In genomic region chr14:58245562-58245961, GRCh38 we compare ENCODE assay signal across 8 cellular contexts. TPM values are rescaled to one million over a fixed set of nuclear protein-coding genes. Genes with fewer than 3 reads are reported as not detected.
A peak's percentile ranks its signal among the peaks of the same experiment; 100 is the strongest.
DNase-seq lines count a peak whose midpoint lies in the region; ATAC-seq and TF ChIP-seq lines count a peak whose summit lies in the region.

No MANE protein-coding gene starts in this region.

- intact Hi-C loops in naive thymus-derived CD4-positive, alpha-beta T cell (cut with micrococcal nuclease): loop anchor here in 1 of 2 donors (5.0 to 10.0 kb wide), 3 partner anchors 37 to 1239 kb away; partner anchors contain the start of genes AP5M1, EXOC5, JKAMP and L3HYPDH

- in situ Hi-C loops in KBM-7 (cut with MboI; ENCODE audit: low pct_unique_long_range_greater_than_20kb, low sequenced_read_pairs): no loop called here

- peak overlapping the region; percentile 89 to 99 (median 96) for H3K4me3 Mint-ChIP-seq in naive thymus-derived CD4-positive, alpha-beta T cell

- H3K27ac Mint-ChIP-seq in naive thymus-derived CD4-positive, alpha-beta T cell: peak overlapping the region; percentile 97 to 99 (median 98)

- peaks cover 3 to 21% (median 8%) of the 10 kb centered on the region in 5 donors for H3K36me3 Mint-ChIP-seq in naive thymus-derived CD4-positive, alpha-beta T cell

- no peaks in the 10 kb centered on the region for H3K9me3 ChIP-seq in BE2C
- H3K9me3 ChIP-seq in naive thymus-derived CD4-positive, alpha-beta T cell (ENCODE audit: control insufficient read depth in 2 of 3, low read length in 3 of 3): no peaks in the 10 kb centered on the region

- CTCF ChIA-PET in naive thymus-derived CD4-positive, alpha-beta T cell (lab: Charles Lee): interaction anchor here (1.0 kb wide), 1 partner anchor 32 kb away, joined by 5 read pairs; no protein-coding TSS in a partner anchor

- peaks cover 0 to 6% (median 0%) of the 10 kb centered on the region in 11 donors for H3K9me3 Mint-ChIP-seq in naive thymus-derived CD4-positive, alpha-beta T cell

- no peak for ATAC-seq in naive thymus-derived CD4-positive, alpha-beta T cell
- ATAC-seq in HG02884 (IDR thresholded peaks at IDR 0.05; ENCODE audit: unreplicated experiment): no peak
- no peak for ATAC-seq in GM19395 (IDR thresholded peaks at IDR 0.05; ENCODE audit: unreplicated experiment)

- peaks cover 26% of the 10 kb centered on the region for H3K36me3 ChIP-seq in BE2C
- H3K36me3 ChIP-seq in naive thymus-derived CD4-positive, alpha-beta T cell (ENCODE audit: control insufficient read depth in 2 of 3, insufficient read depth in 3 of 3, low read length in 3 of 3): peaks cover 0 to 16% (median 0%) of the 10 kb centered on the region in 3 experiments

- peaks cover 32 to 60% (median 50%) of the 10 kb centered on the region in 7 donors for H3K4me1 Mint-ChIP-seq in naive thymus-derived CD4-positive, alpha-beta T cell

- peak overlapping the region; percentile 95 for H3K27ac ChIP-seq in caudate nucleus (ENCODE audit: low read depth, low read length)
- peak overlapping the region; percentile 86 for H3K27ac ChIP-seq in naive thymus-derived CD4-positive, alpha-beta T cell (ENCODE audit: low read depth, low read length)

- DNase-seq in BE2C: no peak
- peak; percentile 17 for DNase-seq in KBM-7
- no peak for DNase-seq in caudate nucleus (lab: John Stamatoyannopoulos, UW)
- DNase-seq in naive thymus-derived CD4-positive, alpha-beta T cell: no peak
- DNase-seq in ecto neural progenitor cell (ENCODE audit: low spot score): no peak
- DNase-seq in activated CD4-positive, alpha-beta T cell treated with anti-CD3 and anti-CD28 coated beads for 4 hours: no peak

- no peak for TF ChIP-seq CTCF in BE2C (IDR thresholded peaks at IDR 0.05; ENCODE audit: low read depth, low read length)

- peak overlapping the region; percentile 100 for H3K4me3 ChIP-seq in BE2C (ENCODE audit: low read depth, low read length)
- H3K4me3 ChIP-seq in naive thymus-derived CD4-positive, alpha-beta T cell (ENCODE audit: low read length): peak overlapping the region; percentile 100

- POLR2A ChIA-PET in naive thymus-derived CD4-positive, alpha-beta T cell (lab: Charles Lee): interaction anchor here (1.1 to 4.2 kb wide), 11 partner anchors 9 to 151 kb away, joined by 3 to 63 read pairs (median 8); partner anchors contain the start of genes ACTR10, ARID4A and TOMM20L

- H3K4me1 ChIP-seq in BE2C: no peaks in the 10 kb centered on the region
- H3K4me1 ChIP-seq in naive thymus-derived CD4-positive, alpha-beta T cell (ENCODE audit: control insufficient read depth in 2 of 2, insufficient read depth in 2 of 2, low read length in 2 of 2): peaks cover 19 to 26% of the 10 kb centered on the region in 2 donors

- no peaks in the 10 kb centered on the region for H3K27me3 Mint-ChIP-seq in naive thymus-derived CD4-positive, alpha-beta T cell

- H3K27me3 ChIP-seq in BE2C: no peaks in the 10 kb centered on the region
- H3K27me3 ChIP-seq in naive thymus-derived CD4-positive, alpha-beta T cell (ENCODE audit: control insufficient read depth in 2 of 2, insufficient read depth in 2 of 2, low read length in 2 of 2): no peaks in the 10 kb centered on the region

RNA-seq across cellular contexts. Expression of gene PSMA3, which starts 0.9 kb away (rescaled TPM):
- 130 TPM for polyA plus RNA-seq in BE2C (2012; ENCODE audit: insufficient read depth, insufficient read length, low read depth)
- 100 to 1,000 TPM in 2 of 5 experiments, 10 to 100 TPM in 3; 76.5 to 357 (median 97.1) TPM for total RNA-seq in naive thymus-derived CD4-positive, alpha-beta T cell
- polyA plus RNA-seq in naive thymus-derived CD4-positive, alpha-beta T cell: 100 to 1,000 TPM; 161 to 163 TPM

RNA-seq across cellular contexts. Expression of gene ACTR10, which starts 45.6 kb away (rescaled TPM):
- 46.7 TPM for polyA plus RNA-seq in BE2C (2012; ENCODE audit: insufficient read depth, insufficient read length, low read depth)
- total RNA-seq in naive thymus-derived CD4-positive, alpha-beta T cell: 10 to 100 TPM; 40.0 to 54.6 (median 50.4) TPM
- 10 to 100 TPM; 53.2 to 90.8 TPM for polyA plus RNA-seq in naive thymus-derived CD4-positive, alpha-beta T cell

RNA-seq across cellular contexts. Expression of gene ARID4A, which starts 52.8 kb away (rescaled TPM):
- polyA plus RNA-seq in BE2C (2012; ENCODE audit: insufficient read depth, insufficient read length, low read depth): 16.4 TPM
- 10 to 100 TPM; 29.0 to 79.2 (median 73.3) TPM for total RNA-seq in naive thymus-derived CD4-positive, alpha-beta T cell
- 10 to 100 TPM; 25.7 to 34.5 TPM for polyA plus RNA-seq in naive thymus-derived CD4-positive, alpha-beta T cell
